ENCODE assay signal across 8 cellular contexts in genomic region chr7:99617187-99617781, GRCh38. TPM values are rescaled to one million over a fixed set of nuclear protein-coding genes. Genes with fewer than 3 reads are reported as not detected.
A peak's percentile ranks its signal among the peaks of the same experiment; 100 is the strongest.
DNase-seq lines count a peak whose midpoint lies in the region; ATAC-seq and TF ChIP-seq lines count a peak whose summit lies in the region.

No MANE protein-coding gene starts in this region.

- no peak for TF ChIP-seq POLR2A in stomach (IDR thresholded peaks at IDR 0.05)

- H3K27me3 ChIP-seq in right cardiac atrium (ENCODE audit: control insufficient read depth, insufficient read depth) (no peaks in the 10 kb centered on the region), stomach (no peaks in the 10 kb centered on the region)

- CTCF ChIA-PET in T-cell (lab: Charles Lee) = interaction anchor here (0.6 to 1.4 kb wide), 3 partner anchors 59 to 1262 kb away, joined by 3 to 5 read pairs (median 4); partner anchors contain the start of gene ZNF655 (in 1 of the 2)

- TF ChIP-seq EP300 in stomach (IDR thresholded peaks at IDR 0.05) = no peak

- H3K27me3 Mint-ChIP-seq in activated T-cell treated with anti-CD3 and anti-CD28 coated beads, Interleukin-2, amount 50 U/mL, for 72 hours (ENCODE audit: low read depth) = no peaks in the 10 kb centered on the region
- H3K27me3 Mint-ChIP-seq in T-cell = no peaks in the 10 kb centered on the region

- intact Hi-C loops in right cardiac atrium (cut with DNase I) (no loop called here), stomach (cut with DNase I; ENCODE audit: low total_unique reads) (no loop called here)

- H3K9me3 ChIP-seq in right cardiac atrium (ENCODE audit: control insufficient read depth, low read length) (no peaks in the 10 kb centered on the region), stomach (no peaks in the 10 kb centered on the region)

- H3K4me3 Mint-ChIP-seq in activated T-cell treated with anti-CD3 and anti-CD28 coated beads, Interleukin-2, amount 50 U/mL, for 72 hours = peak overlapping the region; percentile 93 to 97
- H3K4me3 Mint-ChIP-seq in T-cell = peak overlapping the region; percentile 95 to 97 (median 97)

- 19% methylated on average over 22 of the region's 22 CpGs for WGBS in right cardiac atrium
- WGBS in stomach, 5 donors = 12 to 21% (median 15%) methylated on average over 14 to 22 of the region's 22 CpGs

- POLR2A ChIA-PET in T-cell (lab: Charles Lee) = interaction anchor here in 1 of 2 donors (0.6 to 0.8 kb wide), 3 partner anchors 37 to 453 kb away, joined by 3 to 5 read pairs (median 4); partner anchors contain the start of gene BUD31

- ATAC-seq in activated T-cell treated with anti-CD3 and anti-CD28 coated beads, Interleukin-2, amount 50 U/mL, for 72 hours (replicated peaks in 1 of 2) = no peak
- ATAC-seq in T-cell (replicated peaks in 1 of 4) (no peak), right cardiac atrium (no peak)

- peaks cover 2 to 22% of the 10 kb centered on the region in 2 donors for H3K36me3 Mint-ChIP-seq in activated T-cell treated with anti-CD3 and anti-CD28 coated beads, Interleukin-2, amount 50 U/mL, for 72 hours (ENCODE audit: insufficient read depth in 2 of 2)
- peaks cover 35% of the 10 kb centered on the region for H3K36me3 Mint-ChIP-seq in T-cell

- H3K4me1 ChIP-seq in right cardiac atrium (ENCODE audit: control insufficient read depth, insufficient read depth, low read length) (peaks cover 5% of the 10 kb centered on the region), stomach (peaks cover 8 to 27% (median 18%) of the 10 kb centered on the region in 4 donors)

- peaks cover 60% of the 10 kb centered on the region for H3K4me1 Mint-ChIP-seq in activated T-cell treated with anti-CD3 and anti-CD28 coated beads, Interleukin-2, amount 50 U/mL, for 72 hours (ENCODE audit: low read depth)
- H3K4me1 Mint-ChIP-seq in T-cell = peaks cover 42 to 55% (median 43%) of the 10 kb centered on the region in 3 donors

- peaks cover 32 to 43% (median 40%) of the 10 kb centered on the region in 4 donors for H3K36me3 ChIP-seq in stomach

- H3K9me3 Mint-ChIP-seq in activated T-cell treated with anti-CD3 and anti-CD28 coated beads, Interleukin-2, amount 50 U/mL, for 72 hours = no peaks in the 10 kb centered on the region
- H3K9me3 Mint-ChIP-seq in T-cell = no peaks in the 10 kb centered on the region

- peak overlapping the region; percentile 74 for H3K27ac Mint-ChIP-seq in activated T-cell treated with anti-CD3 and anti-CD28 coated beads, Interleukin-2, amount 50 U/mL, for 72 hours
- H3K27ac Mint-ChIP-seq in T-cell = peak overlapping the region; percentile 93 to 97

- H3K27ac ChIP-seq in right cardiac atrium (ENCODE audit: low read length) (peak overlapping the region; percentile 60), stomach (peak overlapping the region; percentile 83 to 89 (median 87))

- peak overlapping the region; percentile 80 for H3K4me3 ChIP-seq in right cardiac atrium (ENCODE audit: low read length)
- peak overlapping the region; percentile 83 to 97 (median 94) for H3K4me3 ChIP-seq in stomach

- DNase-seq in activated T-cell treated with anti-CD3 and anti-CD28 coated beads, Interleukin-2, amount 50 U/mL, for 72 hours = no peak
- no peak for DNase-seq in activated T-cell treated with anti-CD3 and anti-CD28 coated beads, Interleukin-2, amount 50 U/mL, for 1 hour
- DNase-seq in T-cell (no peak), right cardiac atrium (peak in 1 of 3 donors; percentile 24), stomach (no peak), NOMO-1 treated with DMSO at 0.1 percent for 48 hours (lab: John Stamatoyannopoulos, UW; ENCODE audit: unreplicated experiment) (no peak), SW 1271 (lab: John Stamatoyannopoulos, UW) (no peak), islet precursor cell (no peak)

- no peak for TF ChIP-seq CTCF in stomach (IDR thresholded peaks at IDR 0.05)

RNA-seq across cellular contexts. Expression of gene ZSCAN25, which starts 0.5 kb away (rescaled TPM):
- 10 to 100 TPM; 32.4 to 35.6 TPM for total RNA-seq in activated T-cell treated with anti-CD3 and anti-CD28 coated beads, Interleukin-2, amount 50 U/mL, for 72 hours
- total RNA-seq in T-cell (10 to 100 TPM; 43.1 to 50.3 (median 49.8) TPM), right cardiac atrium (1 to 10 TPM; 8.1 to 9.6 (median 8.6) TPM), stomach (10 to 100 TPM; 10.7 to 16.2 (median 12.3) TPM)
- polyA plus RNA-seq in right cardiac atrium (3.8 TPM), stomach (1 to 10 TPM; 3.5 to 4.1 (median 3.7) TPM)

RNA-seq across cellular contexts. Expression of gene TMEM225B, which starts 19.2 kb away (rescaled TPM):
- 1 to 10 TPM; 2.5 to 4.3 TPM for total RNA-seq in activated T-cell treated with anti-CD3 and anti-CD28 coated beads, Interleukin-2, amount 50 U/mL, for 72 hours
- total RNA-seq in T-cell = 1 to 10 TPM in 4 of 5 donors, under 1 TPM in 1; 0.85 to 2.6 (median 1.1) TPM
- total RNA-seq in right cardiac atrium = under 1 TPM; 0.21 to 0.40 (median 0.37) TPM
- polyA plus RNA-seq in right cardiac atrium = 0.41 TPM
- total RNA-seq in stomach = 1 to 10 TPM in 1 of 5 donors, under 1 TPM in 1, not detected in 3; 0.73 to 4.3 TPM
- polyA plus RNA-seq in stomach = 1 to 10 TPM in 1 of 3 donors, under 1 TPM in 1, not detected in 1; 0.75 to 1.2 TPM

RNA-seq across cellular contexts. Expression of gene ZNF655, which starts 58.8 kb away (rescaled TPM):
- total RNA-seq in activated T-cell treated with anti-CD3 and anti-CD28 coated beads, Interleukin-2, amount 50 U/mL, for 72 hours = 10 to 100 TPM; 87.8 to 94.1 TPM
- total RNA-seq in T-cell = 100 to 1,000 TPM; 145 to 163 (median 157) TPM
- total RNA-seq in right cardiac atrium = 10 to 100 TPM; 37.8 to 45.5 (median 39.8) TPM
- 31.5 TPM for polyA plus RNA-seq in right cardiac atrium
- total RNA-seq in stomach = 100 to 1,000 TPM in 2 of 5 donors, 10 to 100 TPM in 3; 55.8 to 162 (median 94.5) TPM
- polyA plus RNA-seq in stomach = 10 to 100 TPM; 33.0 to 41.2 (median 37.5) TPM
